Comparison of ENCODE assay signal across 20 cellular contexts in genomic region chr7:116305485-116306408, GRCh38.
A peak's percentile ranks its signal among the peaks of the same experiment; 100 is the strongest.
DNase-seq lines count a peak whose midpoint lies in the region; ATAC-seq and TF ChIP-seq lines count a peak whose summit lies in the region.
"Had no signal": no experiment of that assay in that cellular context is flagged by ENCODE, and none has a peak within 500 bp of the region (broad histone marks: within the 10 kb centered on the region; RNA-seq: fewer than 3 reads in every experiment).

No MANE protein-coding gene starts in this region.

- no peak overlapping the region for H3K14ac ChIP-seq in IMR-90 (replicated peaks; ENCODE audit: low read depth, low read length)

- no peaks in the 10 kb centered on the region for H3K27me3 ChIP-seq in IMR-90 (ENCODE audit: control insufficient read depth, insufficient read depth, low read length)
- H3K27me3 ChIP-seq: uterus had no signal

- no peak overlapping the region for H2AK9ac ChIP-seq in IMR-90 (replicated peaks; ENCODE audit: low read depth, low read length, poor library complexity)

- no peak overlapping the region for H3K9ac ChIP-seq in IMR-90 (ENCODE audit: low read depth, low read length)

- dilution Hi-C loops in IMR-90 (cut with HindIII; ENCODE audit: low sequenced_read_pairs, unreplicated experiment) = no loop called here

- no peak overlapping the region for H3K18ac ChIP-seq in IMR-90 (ENCODE audit: low read depth, low read length)

- H2BK120ac ChIP-seq in IMR-90 (ENCODE audit: low read depth, low read length) = no peak overlapping the region

- H4K91ac ChIP-seq in IMR-90 (ENCODE audit: insufficient read depth, low read depth, low read length) = no peak overlapping the region

- H3K36me3 Mint-ChIP-seq in stimulated activated effector memory CD8-positive, alpha-beta T cell treated with anti-CD3 and anti-CD28 coated beads, Interleukin-12 subunit alpha, Interleukin-12 subunit beta, amount 100 ng/mL, for 72 hours = no peaks in the 10 kb centered on the region
- H3K36me3 Mint-ChIP-seq: brain, immature natural killer cell had no signal

- no peaks in the 10 kb centered on the region for H3K9me1 ChIP-seq in IMR-90 (ENCODE audit: insufficient read depth, low read length)

- H2AFZ ChIP-seq in IMR-90 (replicated peaks; ENCODE audit: low read length, poor library complexity) = no peak overlapping the region

- H3K27ac ChIP-seq in IMR-90 (ENCODE audit: insufficient read depth, low read length) = no peak overlapping the region

- POLR2A ChIA-PET in IMR-90 (lab: Charles Lee; ENCODE audit: unreplicated experiment) = no interaction called here

- peak; percentile 48 for DNase-seq in IMR-90
- peak; percentile 72 for DNase-seq in amniotic epithelial cell (ENCODE audit: low read depth)
- peak; percentile 50 for DNase-seq in fibroblast of villous mesenchyme (ENCODE audit: low read depth)
- peak; percentile 43 for DNase-seq in retinal pigment epithelial cell (ENCODE audit: low read depth)
- DNase-seq in RPMI8226 = no peak
- no peak for DNase-seq in NCI-H82 treated with DMSO at 0.1 percent for 48 hours (lab: John Stamatoyannopoulos, UW; ENCODE audit: unreplicated experiment)
- no peak for DNase-seq in stimulated activated effector memory CD8-positive, alpha-beta T cell treated with anti-CD3 and anti-CD28 coated beads, Interleukin-12 subunit alpha, Interleukin-12 subunit beta, amount 100 ng/mL, for 72 hours (ENCODE audit: low spot score in 2 of 2)
- DNase-seq: activated CD4-positive, alpha-beta T cell treated with anti-CD3 and anti-CD28 coated beads for 4 hours; activated naive CD4-positive, alpha-beta T cell treated with Interleukin-2 at 50 U/mL for 16 hours; effector CD8-positive, alpha-beta T cell; HCEC 1CT; immature natural killer cell; mucosa of descending colon; nucleus accumbens; SHP77 treated with DMSO at 0.1 percent for 48 hours; stimulated activated naive CD8-positive, alpha-beta T cell treated with anti-CD3 and anti-CD28 coated beads, Interleukin-15, Interleukin-2, amounts not matched to agents 100 U/mL and 50 U/mL, for 24 hours; T1000; uterus had no signal

- no peak overlapping the region; the same call in 2 of the 3 replicates for H2BK15ac ChIP-seq in IMR-90 (ENCODE audit: low read depth, low read length)

- H3K23ac ChIP-seq in IMR-90 (ENCODE audit: low read depth, low read length) = no peak overlapping the region

- no peak overlapping the region for H3K4me3 ChIP-seq in IMR-90 (ENCODE audit: insufficient read depth, low read depth, low read length)
- H3K4me3 ChIP-seq in fibroblast of villous mesenchyme (ENCODE audit: low read depth, low read length) = no peak overlapping the region
- H3K4me3 ChIP-seq in retinal pigment epithelial cell (ENCODE audit: low read length) = no peak overlapping the region
- H3K4me3 ChIP-seq: mucosa of descending colon, uterus had no signal

- TF ChIP-seq RAD21 in IMR-90 (IDR thresholded peaks at IDR 0.05; ENCODE audit: low read length) = no peak

- H3K4me3 Mint-ChIP-seq in stimulated activated effector memory CD8-positive, alpha-beta T cell treated with anti-CD3 and anti-CD28 coated beads, Interleukin-12 subunit alpha, Interleukin-12 subunit beta, amount 100 ng/mL, for 72 hours = no peak overlapping the region
- H3K4me3 Mint-ChIP-seq: brain, immature natural killer cell had no signal

- in situ Hi-C loops in IMR-90 (cut with MboI; ENCODE audit: low sequenced_read_pairs) = no loop called here

- H3K4me1 ChIP-seq in IMR-90 (ENCODE audit: control insufficient read depth, insufficient read depth, low read length) = peaks cover 2% of the 10 kb centered on the region
- H3K4me1 ChIP-seq: uterus had no signal

- CTCF ChIA-PET in IMR-90 (lab: Yijun Ruan, JAX) = interaction anchor here (0.7 to 1.1 kb wide), 2 partner anchors 21 to 23 kb away, joined by 3 to 4 read pairs; no protein-coding TSS in a partner anchor

- H3K56ac ChIP-seq in IMR-90 (ENCODE audit: extremely low read depth, insufficient read depth, low read length) = no peak overlapping the region

- no peaks in the 10 kb centered on the region for H3K9me3 Mint-ChIP-seq in stimulated activated effector memory CD8-positive, alpha-beta T cell treated with anti-CD3 and anti-CD28 coated beads, Interleukin-12 subunit alpha, Interleukin-12 subunit beta, amount 100 ng/mL, for 72 hours
- H3K9me3 Mint-ChIP-seq: brain, immature natural killer cell had no signal

- TF ChIP-seq POLR2A in IMR-90 (IDR thresholded peaks at IDR 0.05; ENCODE audit: low read depth, low read length) = no peak

- H3K9me3 ChIP-seq in IMR-90 (ENCODE audit: control insufficient read depth, insufficient read depth, low read length) = no peaks in the 10 kb centered on the region
- H3K9me3 ChIP-seq: mucosa of descending colon, uterus had no signal

- no peak overlapping the region for H2AK5ac ChIP-seq in IMR-90 (ENCODE audit: low read depth, low read length)

- no peak overlapping the region for H2BK5ac ChIP-seq in IMR-90 (ENCODE audit: low read depth, low read length, poor library complexity, severe bottlenecking)

- peaks cover 0 to 9% of the 10 kb centered on the region in 2 experiments; a peak in 1 of 4 replicates for H3K79me1 ChIP-seq in IMR-90 (ENCODE audit: low read depth in 1 of 2, low read length in 2 of 2)

- no peak overlapping the region for H3K27ac Mint-ChIP-seq in stimulated activated effector memory CD8-positive, alpha-beta T cell treated with anti-CD3 and anti-CD28 coated beads, Interleukin-12 subunit alpha, Interleukin-12 subunit beta, amount 100 ng/mL, for 72 hours
- H3K27ac Mint-ChIP-seq: immature natural killer cell had no signal

- intact Hi-C loops in IMR-90 (cut with micrococcal nuclease) = no loop called here

- H3K4ac ChIP-seq in IMR-90 (ENCODE audit: low read depth, low read length) = no peak overlapping the region

- no peaks in the 10 kb centered on the region for H3K4me1 Mint-ChIP-seq in stimulated activated effector memory CD8-positive, alpha-beta T cell treated with anti-CD3 and anti-CD28 coated beads, Interleukin-12 subunit alpha, Interleukin-12 subunit beta, amount 100 ng/mL, for 72 hours
- H3K4me1 Mint-ChIP-seq: immature natural killer cell had no signal

- H4K5ac ChIP-seq in IMR-90 (ENCODE audit: low read depth, low read length) = no peak overlapping the region; the same call in 1 of the 2 replicates

- H4K8ac ChIP-seq in IMR-90 (ENCODE audit: low read depth in 2 of 2, low read length in 2 of 2) = no peak overlapping the region

- no TSS peak for BruUV-seq in IMR-90 (replicated peaks; lab: Mats Ljungman, UMichigan)

- no peaks in the 10 kb centered on the region for H3K36me3 ChIP-seq in IMR-90 (ENCODE audit: control insufficient read depth, insufficient read depth, low read length)
- H3K36me3 ChIP-seq: uterus had no signal

- H3K4me2 ChIP-seq in IMR-90 (ENCODE audit: low read depth, low read length) = no peak overlapping the region

- TF ChIP-seq CTCF in IMR-90 (conservative IDR thresholded peaks at IDR 0.05; ENCODE audit: low read depth, low read length) = no peak
- TF ChIP-seq CTCF in fibroblast of villous mesenchyme (IDR thresholded peaks at IDR 0.05; ENCODE audit: insufficient read depth, low read depth, low read length) = no peak
- TF ChIP-seq CTCF in retinal pigment epithelial cell (conservative IDR thresholded peaks at IDR 0.05; ENCODE audit: low read depth, low read length) = no peak

- ATAC-seq in IMR-90 (ENCODE audit: low read depth) = no peak; the same call in 1 of the 2 replicates
- ATAC-seq in GM18909 (IDR thresholded peaks at IDR 0.05; ENCODE audit: poor library complexity, unreplicated experiment) = no peak
- no peak for ATAC-seq in stimulated activated effector memory CD8-positive, alpha-beta T cell treated with anti-CD3 and anti-CD28 coated beads, Interleukin-12 subunit alpha, Interleukin-12 subunit beta, amount 100 ng/mL, for 72 hours
- ATAC-seq: mucosa of descending colon; stimulated activated naive CD8-positive, alpha-beta T cell treated with anti-CD3 and anti-CD28 coated beads, Interleukin-15, Interleukin-2, amounts not matched to agents 100 U/mL and 50 U/mL, for 24 hours had no signal

- H4K20me1 ChIP-seq in IMR-90 (ENCODE audit: insufficient read depth, low read length) = no peaks in the 10 kb centered on the region

- WGBS in IMR-90 (ENCODE audit: extremely low coverage in 2 of 2, insufficient read length in 1 of 2), 2 experiments = 100% methylated on average over 1 of the region's 5 CpGs; no CpG with 5 or more reads in 1 of the 2 experiments

- no peak overlapping the region for H2BK20ac ChIP-seq in IMR-90 (ENCODE audit: low read depth, low read length)

TF ChIP-seq in IMR-90, 13 proteins besides CTCF, POLR2A, EP300 and RAD21:
- TF ChIP-seq CEBPB (IDR thresholded peaks at IDR 0.05; ENCODE audit: low read depth, low read length) (peak; percentile 91), NFE2L2 (IDR thresholded peaks at IDR 0.05; ENCODE audit: low read depth, low read length) (no peak)

Comparison
In these comparisons a context has a peak if more than half of its experiments do, and no peak if none do; other contexts are left out.
1. DNase-seq: peak in IMR-90 (single experiment), amniotic epithelial cell (single experiment), fibroblast of villous mesenchyme (single experiment) and retinal pigment epithelial cell (single experiment); none in RPMI8226 (single experiment), NCI-H82 treated with DMSO at 0.1 percent for 48 hours (single experiment) and stimulated activated effector memory CD8-positive, alpha-beta T cell treated with anti-CD3 and anti-CD28 coated beads, Interleukin-12 subunit alpha, Interleukin-12 subunit beta, amount 100 ng/mL, for 72 hours (0 of 2).